ENCODE assay signal across 8 cellular contexts in genomic region chr2:101883860-101884259, GRCh38.
DNase-seq lines count a peak whose midpoint lies in the region; ATAC-seq, FAIRE-seq and TF ChIP-seq lines count a peak whose summit lies in the region.

No MANE protein-coding gene starts in this region.

- peak; percentile 90 to 91 for TF ChIP-seq RAD21 in liver (IDR thresholded peaks at IDR 0.05)

- H3K9me3 ChIP-seq in liver (ENCODE audit: control insufficient read depth in 4 of 4, low read length in 3 of 4) (no peaks in the 10 kb centered on the region), thyroid gland (no peaks in the 10 kb centered on the region)

- no peak for TF ChIP-seq POLR2A in thyroid gland (IDR thresholded peaks at IDR 0.05)

- H3K9ac ChIP-seq in liver (ENCODE audit: low read depth in 1 of 2, low read length in 2 of 2) = no peak overlapping the region

- DNase-seq in NCI-H2196 (lab: John Stamatoyannopoulos, UW; ENCODE audit: unreplicated experiment) (peak; percentile 20), NCI-H2196 treated with DMSO at 0.1 percent for 48 hours (lab: John Stamatoyannopoulos, UW; ENCODE audit: unreplicated experiment) (no peak), RCC 7860 (ENCODE audit: low spot score) (peak; percentile 62), bronchial epithelial cell (ENCODE audit: low read depth) (peak; percentile 70), thyroid gland (no peak), NCI-H187 (lab: John Stamatoyannopoulos, UW) (no peak)

- H3K4me1 ChIP-seq in liver (ENCODE audit: control insufficient read depth in 4 of 4, insufficient read depth in 4 of 4, low read length in 3 of 4) (peaks cover 0 to 6% (median 1%) of the 10 kb centered on the region in 4 donors), thyroid gland (peaks cover 12 to 14% of the 10 kb centered on the region in 2 donors)

- H3K27ac ChIP-seq in liver (ENCODE audit: low read depth in 1 of 2, low read length in 2 of 2) (no peak overlapping the region), thyroid gland (peak overlapping the region in 2 of 3 donors; percentile 20 to 36)

- FAIRE-seq in RCC 7860 (lab: Jason Lieb, UNC) (peak; percentile 77), bronchial epithelial cell (lab: Jason Lieb, UNC) (no peak)

- H3K36me3 ChIP-seq in bronchial epithelial cell (ENCODE audit: control insufficient read depth, insufficient read depth, low read length) (peaks cover 6% of the 10 kb centered on the region), liver (ENCODE audit: control insufficient read depth in 4 of 4, insufficient read depth in 3 of 4, low read depth in 1 of 4, low read length in 3 of 4) (peaks cover 3 to 29% (median 12%) of the 10 kb centered on the region in 4 donors), thyroid gland (no peaks in the 10 kb centered on the region)

- H3K4me3 ChIP-seq in bronchial epithelial cell (ENCODE audit: low read depth, low read length) (no peak overlapping the region), liver (ENCODE audit: low read depth in 1 of 3, low read length in 3 of 3) (no peak overlapping the region), thyroid gland (replicated peaks in 1 of 3) (no peak overlapping the region)

- H3K27me3 ChIP-seq in bronchial epithelial cell (ENCODE audit: control insufficient read depth, insufficient read depth, low read length) (no peaks in the 10 kb centered on the region), liver (ENCODE audit: control insufficient read depth in 4 of 4, insufficient read depth in 4 of 4, low read length in 3 of 4) (no peaks in the 10 kb centered on the region), thyroid gland (no peaks in the 10 kb centered on the region)

- TF ChIP-seq CTCF in bronchial epithelial cell (IDR thresholded peaks at IDR 0.05; ENCODE audit: insufficient read depth, low read length, severe bottlenecking) (peak; percentile 54), liver (IDR thresholded peaks at IDR 0.05; ENCODE audit: low read depth, low read length, missing input control) (peak; percentile 69), thyroid gland (IDR thresholded peaks at IDR 0.05) (peak; percentile 12 to 70 (median 60))

- WGBS in liver = 16% methylated on average over 3 of the region's 3 CpGs
- WGBS in thyroid gland, 2 donors = 60% methylated on average over 3 of the region's 3 CpGs

- peak; percentile 53 for ATAC-seq in HG03039 (IDR thresholded peaks at IDR 0.05; ENCODE audit: unreplicated experiment)

- intact Hi-C loops in thyroid gland (cut with DNase I) = loop anchor here (10.0 kb wide), 4 partner anchors 91 to 571 kb away; no protein-coding TSS in a partner anchor

TF ChIP-seq in liver, 16 proteins besides CTCF, POLR2A, EP300 and RAD21:
- no peak for TF ChIP-seq NR2F2 (IDR thresholded peaks at IDR 0.05)
- no peak for TF ChIP-seq TAF1 (conservative IDR thresholded peaks at IDR 0.05)
- no peak for TF ChIP-seq SP1 (IDR thresholded peaks at IDR 0.05)
- TF ChIP-seq FOXA1 (IDR thresholded peaks at IDR 0.05) = no peak
- TF ChIP-seq HNF4A (conservative IDR thresholded peaks at IDR 0.05) = no peak
- no peak for TF ChIP-seq JUND (IDR thresholded peaks at IDR 0.05)
- no peak for TF ChIP-seq GABPA (IDR thresholded peaks at IDR 0.05 in 1 of 2, conservative IDR thresholded peaks at IDR 0.05 in 1 of 2)

Comparison
In these comparisons a context has a peak if more than half of its experiments do, and no peak if none do; other contexts are left out.
1. DNase-seq: peak in NCI-H2196 (single experiment), RCC 7860 (single experiment) and bronchial epithelial cell (single experiment); none in NCI-H2196 treated with DMSO at 0.1 percent for 48 hours (single experiment), thyroid gland (0 of 2) and NCI-H187 (0 of 2).
2. H3K27ac ChIP-seq: peak in thyroid gland (2 of 3); none in liver (0 of 2).
3. Peak in every context shown above with its lines, with median percentiles within 50 percentile points of each other: CTCF ChIP-seq.